ENCODE assay signal across 21 cellular contexts in genomic region chr10:50452603-50453002, GRCh38.
DNase-seq lines count a peak whose midpoint lies in the region; ATAC-seq lines count a peak whose summit lies in the region.
"Had no signal": no experiment of that assay in that cellular context is flagged by ENCODE, and none has a peak within 500 bp of the region (broad histone marks: within the 10 kb centered on the region; RNA-seq: fewer than 3 reads in every experiment).

No MANE protein-coding gene starts in this region.

- H3K4me1 Mint-ChIP-seq in stimulated activated memory B cell treated with anti-CD40 and anti-IgM and Interleukin-4, amounts not matched to agents 10 μg/mL and 1 μg/mL and 100 μg/mL, for 72 hours = peaks cover 47% of the 10 kb centered on the region

- no peaks in the 10 kb centered on the region for H3K9me3 Mint-ChIP-seq in stimulated activated memory B cell treated with anti-CD40 and anti-IgM and Interleukin-4, amounts not matched to agents 10 μg/mL and 1 μg/mL and 100 μg/mL, for 72 hours
- H3K9me3 Mint-ChIP-seq: activated naive CD8-positive, alpha-beta T cell treated with anti-CD3 and anti-CD28 coated beads for 36 hours; CD14-positive monocyte had no signal

- no peak overlapping the region for H3K4me3 Mint-ChIP-seq in stimulated activated memory B cell treated with anti-CD40 and anti-IgM and Interleukin-4, amounts not matched to agents 10 μg/mL and 1 μg/mL and 100 μg/mL, for 72 hours
- H3K4me3 Mint-ChIP-seq: activated naive CD8-positive, alpha-beta T cell treated with anti-CD3 and anti-CD28 coated beads for 36 hours; CD14-positive monocyte; endodermal cell had no signal

- H3K27me3 Mint-ChIP-seq in stimulated activated memory B cell treated with anti-CD40 and anti-IgM and Interleukin-4, amounts not matched to agents 10 μg/mL and 1 μg/mL and 100 μg/mL, for 72 hours = no peaks in the 10 kb centered on the region
- H3K27me3 Mint-ChIP-seq: activated naive CD8-positive, alpha-beta T cell treated with anti-CD3 and anti-CD28 coated beads for 36 hours had no signal

- peak overlapping the region; percentile 64 for H3K27ac Mint-ChIP-seq in stimulated activated memory B cell treated with anti-CD40 and anti-IgM and Interleukin-4, amounts not matched to agents 10 μg/mL and 1 μg/mL and 100 μg/mL, for 72 hours
- H3K27ac Mint-ChIP-seq: activated naive CD8-positive, alpha-beta T cell treated with anti-CD3 and anti-CD28 coated beads for 36 hours; endodermal cell had no signal

- ATAC-seq in GM18907 (IDR thresholded peaks at IDR 0.05; ENCODE audit: unreplicated experiment) (peak; percentile 32), HG02852 (IDR thresholded peaks at IDR 0.05; ENCODE audit: unreplicated experiment) (peak; percentile 32)
- no peak for ATAC-seq in stimulated activated memory B cell treated with anti-CD40 and anti-IgM and Interleukin-4, amounts not matched to agents 10 μg/mL and 1 μg/mL and 100 μg/mL, for 72 hours
- ATAC-seq: sciatic nerve had no signal

- no peaks in the 10 kb centered on the region for H3K9me3 ChIP-seq in MG63
- H3K9me3 ChIP-seq: neutrophil had no signal

- DNase-seq in NOMO-1 (lab: John Stamatoyannopoulos, UW; ENCODE audit: unreplicated experiment in 2 of 2) = peak; percentile 61 to 63
- no peak for DNase-seq in activated CD8-positive, alpha-beta memory T cell treated with anti-CD3 and anti-CD28 coated beads, Interleukin-2, amount 50 U/mL, for 48 hours
- no peak for DNase-seq in ureter (ENCODE audit: low spot score)
- DNase-seq in MG63 = no peak
- DNase-seq: activated naive CD8-positive, alpha-beta T cell treated with anti-CD3 and anti-CD28 coated beads for 36 hours; EL; endodermal cell; foreskin fibroblast; mammary epithelial cell; NCI-H1092 treated with DMSO at 0.1 percent for 48 hours; NCI-H226; stimulated activated CD4-positive, alpha-beta T cell treated with anti-CD3 and anti-CD28 coated beads, Interleukin-4, amount 100 ng/mL, for 24 hours; WERI-Rb-1 had no signal

- H3K4me3 ChIP-seq in MG63 = no peak overlapping the region
- H3K4me3 ChIP-seq: cardiac muscle cell, SK-N-MC had no signal

- H3K36me3 Mint-ChIP-seq in stimulated activated memory B cell treated with anti-CD40 and anti-IgM and Interleukin-4, amounts not matched to agents 10 μg/mL and 1 μg/mL and 100 μg/mL, for 72 hours = peaks cover 6% of the 10 kb centered on the region

- no peaks in the 10 kb centered on the region for H3K36me3 ChIP-seq in MG63
- H3K36me3 ChIP-seq: cardiac muscle cell, neutrophil, WERI-Rb-1 had no signal

- H3K27me3 ChIP-seq in MG63 = no peaks in the 10 kb centered on the region
- H3K27me3 ChIP-seq: cardiac muscle cell had no signal

Comparison
In these comparisons a context has a peak if more than half of its experiments do, and no peak if none do; other contexts are left out.
1. DNase-seq: peak in NOMO-1 (2 of 2); none in activated CD8-positive, alpha-beta memory T cell treated with anti-CD3 and anti-CD28 coated beads, Interleukin-2, amount 50 U/mL, for 48 hours (single experiment), ureter (single experiment) and MG63 (single experiment).